1 cellular context compared by ENCODE assay signal in the genomic region with DNA sequence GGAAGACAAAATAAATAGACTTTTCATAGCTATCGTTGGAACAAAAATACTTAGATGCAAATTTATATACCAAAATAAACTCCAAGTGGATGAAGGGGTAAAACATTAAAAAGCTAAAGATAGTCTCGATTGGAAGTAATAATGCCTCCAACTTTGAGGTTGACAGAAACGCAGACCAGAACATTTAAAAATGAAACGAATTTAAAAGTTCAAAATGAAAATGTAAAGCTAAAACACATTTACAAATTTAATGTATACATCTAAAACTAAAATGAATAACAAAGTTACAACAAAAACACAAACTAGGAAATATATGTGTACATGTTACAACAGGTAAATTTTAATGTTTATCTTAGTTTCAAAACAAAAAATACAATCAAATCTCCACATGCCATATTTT.
TF ChIP-seq lines count a peak whose summit lies in the region.

No MANE protein-coding gene starts in this region.

TF ChIP-seq in HCT116, 20 proteins besides CTCF, POLR2A, EP300 and RAD21:
- no peak for TF ChIP-seq ZBTB33 (IDR thresholded peaks at IDR 0.05; ENCODE audit: extremely low read depth, insufficient replicate concordance, low read length)
- no peak for TF ChIP-seq ELF1 (IDR thresholded peaks at IDR 0.05; ENCODE audit: borderline replicate concordance, low read depth)
- TF ChIP-seq, protein P1, sequence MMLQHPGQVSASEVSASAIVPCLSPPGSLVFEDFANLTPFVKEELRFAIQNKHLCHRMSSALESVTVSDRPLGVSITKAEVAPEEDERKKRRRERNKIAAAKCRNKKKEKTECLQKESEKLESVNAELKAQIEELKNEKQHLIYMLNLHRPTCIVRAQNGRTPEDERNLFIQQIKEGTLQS (IDR thresholded peaks at IDR 0.05) = no peak
- no peak for TF ChIP-seq FOSL1 (IDR thresholded peaks at IDR 0.05; ENCODE audit: low read depth)
- no peak for TF ChIP-seq SP1 (IDR thresholded peaks at IDR 0.05; ENCODE audit: low read depth)
- TF ChIP-seq EZH2 (IDR thresholded peaks at IDR 0.05) = no peak
- TF ChIP-seq SRF (IDR thresholded peaks at IDR 0.05; ENCODE audit: low read depth) = no peak
- TF ChIP-seq TCF7L2 (IDR thresholded peaks at IDR 0.05; ENCODE audit: borderline replicate concordance, extremely low read depth, insufficient read depth, insufficient read length) = no peak
- TF ChIP-seq EGR1 (IDR thresholded peaks at IDR 0.05; ENCODE audit: low read depth) = no peak
- TF ChIP-seq ZFX (IDR thresholded peaks at IDR 0.05) = no peak
- no peak for TF ChIP-seq ZNF274 (IDR thresholded peaks at IDR 0.05; ENCODE audit: low read depth, low read length)
- TF ChIP-seq CBX3 (IDR thresholded peaks at IDR 0.05; ENCODE audit: low read depth) = no peak
- TF ChIP-seq JUND (IDR thresholded peaks at IDR 0.05) = no peak
